9 cellular contexts compared by ENCODE assay signal in the genomic region with DNA sequence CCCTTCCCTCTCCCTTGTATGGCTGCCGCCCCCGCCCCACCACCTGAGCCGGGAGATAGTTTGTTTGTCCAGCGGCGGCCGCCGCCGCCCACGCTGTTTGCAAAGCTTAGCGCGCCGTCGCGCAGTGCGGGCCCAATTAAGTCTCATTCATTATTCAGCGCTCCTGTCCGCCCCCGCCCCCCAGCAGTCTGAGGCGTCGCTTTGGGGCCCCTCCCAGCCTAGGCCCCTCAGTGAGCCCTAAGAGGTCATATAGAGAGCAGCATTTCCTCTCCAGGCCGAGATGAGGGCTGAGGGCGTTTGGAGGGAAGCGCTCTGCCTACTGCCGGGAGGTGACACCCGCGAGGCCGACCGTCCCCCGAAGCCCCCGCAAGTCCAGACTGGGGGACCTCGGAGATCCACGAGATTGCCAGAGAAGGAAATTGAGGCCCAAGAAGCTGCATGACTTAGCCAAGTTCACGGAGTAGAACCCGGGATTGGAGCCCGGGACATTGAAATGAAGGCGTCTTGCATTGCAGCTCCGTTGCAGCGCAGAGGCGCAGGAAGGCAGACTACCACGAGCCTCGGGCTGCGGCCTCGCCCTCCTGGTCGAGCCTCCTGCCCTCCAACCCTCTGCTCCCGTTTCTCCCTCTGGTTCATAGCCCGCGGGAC. TPM values are rescaled to one million over a fixed set of nuclear protein-coding genes. Genes with fewer than 3 reads are reported as not detected.
DNase-seq lines count a peak whose midpoint lies in the region; ATAC-seq and TF ChIP-seq lines count a peak whose summit lies in the region.
"Had no signal": no experiment of that assay in that cellular context is flagged by ENCODE, and none has a peak within 500 bp of the region (broad histone marks: within the 10 kb centered on the region; RNA-seq: fewer than 3 reads in every experiment).

A gene (plus strand): TSS at position 230 of the 648 bp plus-strand sequence. CDS start 1,985 bp downstream, outside the sequence.

- H3K36me3 ChIP-seq in neuron (ENCODE audit: insufficient read depth, low read length) = no peaks in the 10 kb centered on the region

- TF ChIP-seq CTCF in AG04450 (IDR thresholded peaks at IDR 0.05; ENCODE audit: low read depth, low read length) (no peak), GM12875 (IDR thresholded peaks at IDR 0.05; ENCODE audit: borderline replicate concordance, insufficient read depth, low read depth, low read length) (no peak), epithelial cell of esophagus (IDR thresholded peaks at IDR 0.05; ENCODE audit: insufficient read depth, low read depth, low read length, missing control alignments) (no peak)

- no peaks in the 10 kb centered on the region; the same call in 1 of the 2 replicates for H3K9me3 ChIP-seq in AG04450 (ENCODE audit: control insufficient read depth, insufficient read depth, low read length)
- no peaks in the 10 kb centered on the region for H3K9me3 ChIP-seq in neuron (ENCODE audit: low read length)

- POLR2A ChIA-PET in AG04450 (lab: Yijun Ruan, JAX) = interaction anchor here (1.0 to 2.5 kb wide), 4 partner anchors 9 to 221 kb away, joined by 4 to 7 read pairs (median 5); a partner anchor contains a TSS

- H3K4me1 ChIP-seq in neuron (ENCODE audit: insufficient read depth, low read length) = peaks cover 54% of the 10 kb centered on the region

- H2AFZ ChIP-seq in neuron (ENCODE audit: low read depth, low read length) = peak within 1 kb of the TSS; percentile 60

- H3K27me3 ChIP-seq in AG04450 (ENCODE audit: control insufficient read depth, insufficient read depth, low read length) (peaks cover 52% of the 10 kb centered on the region), neuron (ENCODE audit: insufficient read depth, low read length) (peaks cover 32% of the 10 kb centered on the region)

- H3K4me3 ChIP-seq in AG04450 (ENCODE audit: low read depth, low read length) = peak within 1 kb of the TSS; percentile 66
- H3K4me3 ChIP-seq in GM12875 (ENCODE audit: low read depth, low read length) = peak within 1 kb of the TSS; percentile 38
- peak within 1 kb of the TSS; percentile 32 for H3K4me3 ChIP-seq in epithelial cell of esophagus (ENCODE audit: low read length)
- H3K4me3 ChIP-seq in neuron (ENCODE audit: low read length) = peak within 1 kb of the TSS; percentile 40
- H3K4me3 ChIP-seq: lung had no signal

- DNase-seq in AG04450 (ENCODE audit: low read depth, low spot score) = no peak
- no peak for DNase-seq in epithelial cell of esophagus (ENCODE audit: low read depth)
- no peak for DNase-seq in hepatic stellate cell (ENCODE audit: low spot score)

- ATAC-seq in SK-N-SH treated with all-trans-retinoic acid at 6 μM for 48 hours (peak; percentile 2; the same call in 1 of the 3 replicates), HG03565 (IDR thresholded peaks at IDR 0.05; ENCODE audit: unreplicated experiment) (no peak), GM18867 (IDR thresholded peaks at IDR 0.05; ENCODE audit: unreplicated experiment) (no peak)

- CTCF ChIA-PET in AG04450 (lab: Charles Lee) = interaction anchor here (0.6 to 5.5 kb wide), 22 partner anchors 9 to 1284 kb away, joined by 3 to 123 read pairs (median 6); a partner anchor contains a TSS

- H3K27ac ChIP-seq in AG04450 (ENCODE audit: low read depth, low read length) = no peak within 1 kb of the TSS

TF ChIP-seq in SK-N-SH treated with all-trans-retinoic acid at 6 μM for 48 hours, 23 proteins besides CTCF, POLR2A, EP300 and RAD21:
- no peak for TF ChIP-seq PPARA (CRISPR knock-in tag; IDR thresholded peaks at IDR 0.05; ENCODE audit: borderline replicate concordance)
- no peak for TF ChIP-seq ZNF70 (CRISPR knock-in tag; IDR thresholded peaks at IDR 0.05)
- TF ChIP-seq SNAI2 (CRISPR knock-in tag; IDR thresholded peaks at IDR 0.05) = no peak
- no peak for TF ChIP-seq ZNF8 (CRISPR knock-in tag; IDR thresholded peaks at IDR 0.05)
- no peak for TF ChIP-seq TCF4 (CRISPR knock-in tag; IDR thresholded peaks at IDR 0.05; ENCODE audit: borderline replicate concordance)
- TF ChIP-seq, protein P1, sequence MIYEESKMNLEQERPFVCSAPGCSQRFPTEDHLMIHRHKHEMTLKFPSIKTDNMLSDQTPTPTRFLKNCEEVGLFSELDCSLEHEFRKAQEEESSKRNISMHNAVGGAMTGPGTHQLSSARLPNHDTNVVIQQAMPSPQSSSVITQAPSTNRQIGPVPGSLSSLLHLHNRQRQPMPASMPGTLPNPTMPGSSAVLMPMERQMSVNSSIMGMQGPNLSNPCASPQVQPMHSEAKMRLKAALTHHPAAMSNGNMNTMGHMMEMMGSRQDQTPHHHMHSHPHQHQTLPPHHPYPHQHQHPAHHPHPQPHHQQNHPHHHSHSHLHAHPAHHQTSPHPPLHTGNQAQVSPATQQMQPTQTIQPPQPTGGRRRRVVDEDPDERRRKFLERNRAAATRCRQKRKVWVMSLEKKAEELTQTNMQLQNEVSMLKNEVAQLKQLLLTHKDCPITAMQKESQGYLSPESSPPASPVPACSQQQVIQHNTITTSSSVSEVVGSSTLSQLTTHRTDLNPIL (CRISPR knock-in tag; IDR thresholded peaks at IDR 0.05; ENCODE audit: low read depth) = no peak
- no peak for TF ChIP-seq ISL1 (CRISPR knock-in tag; IDR thresholded peaks at IDR 0.05)
- TF ChIP-seq ZNF565 (CRISPR knock-in tag; conservative IDR thresholded peaks at IDR 0.05; ENCODE audit: low read depth) = no peak
- TF ChIP-seq, protein P2, sequence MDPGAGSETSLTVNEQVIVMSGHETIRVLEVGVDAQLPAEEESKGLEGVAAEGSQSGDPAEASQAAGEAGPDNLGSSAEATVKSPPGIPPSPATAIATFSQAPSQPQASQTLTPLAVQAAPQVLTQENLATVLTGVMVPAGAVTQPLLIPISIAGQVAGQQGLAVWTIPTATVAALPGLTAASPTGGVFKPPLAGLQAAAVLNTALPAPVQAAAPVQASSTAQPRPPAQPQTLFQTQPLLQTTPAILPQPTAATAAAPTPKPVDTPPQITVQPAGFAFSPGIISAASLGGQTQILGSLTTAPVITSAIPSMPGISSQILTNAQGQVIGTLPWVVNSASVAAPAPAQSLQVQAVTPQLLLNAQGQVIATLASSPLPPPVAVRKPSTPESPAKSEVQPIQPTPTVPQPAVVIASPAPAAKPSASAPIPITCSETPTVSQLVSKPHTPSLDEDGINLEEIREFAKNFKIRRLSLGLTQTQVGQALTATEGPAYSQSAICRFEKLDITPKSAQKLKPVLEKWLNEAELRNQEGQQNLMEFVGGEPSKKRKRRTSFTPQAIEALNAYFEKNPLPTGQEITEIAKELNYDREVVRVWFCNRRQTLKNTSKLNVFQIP (CRISPR knock-in tag; IDR thresholded peaks at IDR 0.05; ENCODE audit: borderline replicate concordance, low read depth) = no peak
- TF ChIP-seq ZC3H10 (CRISPR knock-in tag; IDR thresholded peaks at IDR 0.05) = no peak
- TF ChIP-seq OSR1 (CRISPR knock-in tag; IDR thresholded peaks at IDR 0.05) = no peak
- TF ChIP-seq TOX (CRISPR knock-in tag; IDR thresholded peaks at IDR 0.05; ENCODE audit: borderline replicate concordance) = no peak

RNA-seq across cellular contexts. Expression of the gene that starts here (rescaled TPM):
- polyA plus RNA-seq in AG04450 (2011; rRNA removed) = 11.3 and 12.2 TPM in 2 replicates
- 6.9 and 7.1 TPM in 2 replicates for polyA minus RNA-seq in AG04450 (2011; rRNA and poly(A)+ RNA removed)
